In genomic region chr3:160801386-160802118, GRCh38 we compare ENCODE assay signal across 8 cellular contexts. TPM values are rescaled to one million over a fixed set of nuclear protein-coding genes. Genes with fewer than 3 reads are reported as not detected.
DNase-seq lines count a peak whose midpoint lies in the region; ATAC-seq and TF ChIP-seq lines count a peak whose summit lies in the region.

No MANE protein-coding gene starts in this region.

- H3K36me3 ChIP-seq in Panc1 (ENCODE audit: control insufficient read depth, insufficient read depth, low read length) (no peaks in the 10 kb centered on the region), rectal smooth muscle tissue (ENCODE audit: control insufficient read depth, insufficient read depth, low read length) (no peaks in the 10 kb centered on the region), neural progenitor cell (no peaks in the 10 kb centered on the region)

- peak; percentile 82 for ATAC-seq in GM18870 (IDR thresholded peaks at IDR 0.05; ENCODE audit: unreplicated experiment)
- ATAC-seq in HG02642 (IDR thresholded peaks at IDR 0.05; ENCODE audit: poor library complexity, unreplicated experiment): peak; percentile 74
- peak; percentile 64 for ATAC-seq in Panc1
- no peak for ATAC-seq in GM18861 (IDR thresholded peaks at IDR 0.05; ENCODE audit: unreplicated experiment)

- CTCF ChIA-PET in Panc1 (lab: Charles Lee): interaction anchor here (0.7 kb wide), 1 partner anchor 9 kb away, joined by 3 read pairs; no protein-coding TSS in a partner anchor

- DNase-seq in Panc1 (ENCODE audit: low read depth, low spot score) (no peak), epithelial cell of esophagus (ENCODE audit: low read depth) (peak; percentile 46), NCI-H524 (lab: John Stamatoyannopoulos, UW) (no peak), neural progenitor cell (ENCODE audit: low spot score) (no peak)

- in situ Hi-C loops in Panc1 (cut with HindIII; ENCODE audit: low pct_unique_long_range_greater_than_20kb, low sequenced_read_pairs): no loop called here

- no peaks in the 10 kb centered on the region for H3K9me3 Mint-ChIP-seq in neural progenitor cell

- H4K20me1 ChIP-seq in neural progenitor cell (ENCODE audit: low read depth): no peaks in the 10 kb centered on the region

- TF ChIP-seq CTCF in Panc1 (IDR thresholded peaks at IDR 0.05): no peak
- no peak for TF ChIP-seq CTCF in epithelial cell of esophagus (IDR thresholded peaks at IDR 0.05; ENCODE audit: insufficient read depth, low read depth, low read length, missing control alignments)
- no peak for TF ChIP-seq CTCF in neural progenitor cell (IDR thresholded peaks at IDR 0.05)

- peaks cover 18% of the 10 kb centered on the region for H3K4me1 ChIP-seq in Panc1 (ENCODE audit: control insufficient read depth, insufficient read depth, low read length)
- H3K4me1 ChIP-seq in rectal smooth muscle tissue (ENCODE audit: control insufficient read depth, insufficient read depth, low read length): peaks cover 16% of the 10 kb centered on the region
- peaks cover 13% of the 10 kb centered on the region for H3K4me1 ChIP-seq in neural progenitor cell

- no peak overlapping the region for H2AFZ ChIP-seq in neural progenitor cell (replicated peaks)

- peaks cover 3% of the 10 kb centered on the region for H3K4me1 Mint-ChIP-seq in neural progenitor cell

- POLR2A ChIA-PET in Panc1 (lab: Charles Lee): interaction anchor here (0.6 kb wide), 1 partner anchor 97 kb away, joined by 3 read pairs; no protein-coding TSS in a partner anchor

- no peak overlapping the region for H3K4me2 ChIP-seq in neural progenitor cell

- intact Hi-C loops in Panc1 (cut with micrococcal nuclease; ENCODE audit: unreplicated experiment): no loop called here

- H3K27ac Mint-ChIP-seq in neural progenitor cell: no peak overlapping the region

- H3K4me3 ChIP-seq in Panc1 (ENCODE audit: low read depth in 2 of 2, low read length in 2 of 2) (no peak overlapping the region), epithelial cell of esophagus (ENCODE audit: low read length) (no peak overlapping the region), rectal smooth muscle tissue (ENCODE audit: low read length) (peak overlapping the region; percentile 16), neural progenitor cell (no peak overlapping the region)

- H3K27me3 ChIP-seq in Panc1 (ENCODE audit: control insufficient read depth, insufficient read depth, low read length) (no peaks in the 10 kb centered on the region), rectal smooth muscle tissue (ENCODE audit: control insufficient read depth, insufficient read depth, low read length) (no peaks in the 10 kb centered on the region), neural progenitor cell (no peaks in the 10 kb centered on the region)

- H3K9me3 ChIP-seq in Panc1 (ENCODE audit: control insufficient read depth, insufficient read depth, low read depth, low read length) (no peaks in the 10 kb centered on the region), neural progenitor cell (ENCODE audit: low read depth) (no peaks in the 10 kb centered on the region)

- H3F3A ChIP-seq in neural progenitor cell (ENCODE audit: low read depth): no peaks in the 10 kb centered on the region

- peaks cover 1% of the 10 kb centered on the region for H3K27me3 Mint-ChIP-seq in neural progenitor cell (ENCODE audit: insufficient read depth, low read depth)

- no peak overlapping the region for H3K4me3 Mint-ChIP-seq in neural progenitor cell

- BruUV-seq in Panc1 (replicated peaks; lab: Mats Ljungman, UMichigan): no TSS peak

- H3K27ac ChIP-seq in Panc1 (ENCODE audit: low read length): peak overlapping the region; percentile 60
- peak overlapping the region; percentile 82 for H3K27ac ChIP-seq in rectal smooth muscle tissue (ENCODE audit: low read depth, low read length)
- no peak overlapping the region for H3K27ac ChIP-seq in neural progenitor cell

- H3K9ac ChIP-seq in rectal smooth muscle tissue (ENCODE audit: low read length) (no peak overlapping the region), neural progenitor cell (no peak overlapping the region)

- no peaks in the 10 kb centered on the region for H3K36me3 Mint-ChIP-seq in neural progenitor cell

- peaks cover 4% of the 10 kb centered on the region for H3K79me2 ChIP-seq in neural progenitor cell (ENCODE audit: low read depth)

RNA-seq across cellular contexts. Expression of gene PPM1L, which starts 45.5 kb away (rescaled TPM):
- total RNA-seq in Panc1 (2021; ENCODE audit: unreplicated experiment) (23.8 TPM), neural progenitor cell (ENCODE audit: low replicate concordance) (16.5 and 25.2 TPM in 2 replicates)
- polyA plus RNA-seq in Panc1 (2012; ENCODE audit: insufficient read length): 8.3 TPM
